ENCODE assay signal across 8 cellular contexts in genomic region chr10:114874827-114875541, GRCh38. TPM values are rescaled to one million over a fixed set of nuclear protein-coding genes. Genes with fewer than 3 reads are reported as not detected.
DNase-seq lines count a peak whose midpoint lies in the region; ATAC-seq and TF ChIP-seq lines count a peak whose summit lies in the region.

No MANE protein-coding gene starts in this region.

- no peak overlapping the region for H3K4me3 ChIP-seq in NT2/D1 (ENCODE audit: insufficient read length, low read depth)

- peak; percentile 63 for ATAC-seq in GM18868 (IDR thresholded peaks at IDR 0.05; ENCODE audit: unreplicated experiment)
- ATAC-seq in stimulated activated naive CD8-positive, alpha-beta T cell treated with anti-CD3 and anti-CD28 coated beads, Interleukin-15, Interleukin-2, amounts not matched to agents 100 U/mL and 50 U/mL, for 24 hours, result peak; percentile 48

- peak overlapping the region; percentile 82 for H3K27ac Mint-ChIP-seq in glutamatergic neuron (ENCODE audit: unreplicated experiment)
- no peak overlapping the region for H3K27ac Mint-ChIP-seq in T-helper 2 cell treated with Interferon-gamma antibody and Interleukin-4, amounts not matched to agents 5 μg/mL and 100 μg/mL, for 36 hours

- peaks cover 8% of the 10 kb centered on the region for H3K9me3 Mint-ChIP-seq in glutamatergic neuron (ENCODE audit: unreplicated experiment)
- no peaks in the 10 kb centered on the region for H3K9me3 Mint-ChIP-seq in T-helper 2 cell treated with Interferon-gamma antibody and Interleukin-4, amounts not matched to agents 5 μg/mL and 100 μg/mL, for 36 hours

- H3K27me3 Mint-ChIP-seq in glutamatergic neuron (ENCODE audit: unreplicated experiment), result peaks cover 5% of the 10 kb centered on the region
- H3K27me3 Mint-ChIP-seq in T-helper 2 cell treated with Interferon-gamma antibody and Interleukin-4, amounts not matched to agents 5 μg/mL and 100 μg/mL, for 36 hours (ENCODE audit: low read depth), result peaks cover 26% of the 10 kb centered on the region

- H3K36me3 ChIP-seq in NT2/D1 (ENCODE audit: insufficient read depth, insufficient read length, low read length), result no peaks in the 10 kb centered on the region

- DNase-seq in AML-193 (lab: John Stamatoyannopoulos, UW), result peak; percentile 39 to 41
- peak; percentile 52 for DNase-seq in NT2/D1 (ENCODE audit: low read depth, low spot score)
- DNase-seq in glutamatergic neuron, result peak; percentile 88
- DNase-seq in stimulated activated naive CD8-positive, alpha-beta T cell treated with anti-CD3 and anti-CD28 coated beads, Interleukin-15, Interleukin-2, amounts not matched to agents 100 U/mL and 50 U/mL, for 24 hours, result peak; percentile 24
- DNase-seq in mesenteric fat pad (ENCODE audit: low spot score), result no peak
- no peak for DNase-seq in T-helper 2 cell treated with Interferon-gamma antibody and Interleukin-4, amounts not matched to agents 5 μg/mL and 100 μg/mL, for 36 hours (ENCODE audit: low spot score)
- DNase-seq in mucosa of gallbladder (ENCODE audit: low spot score), result no peak

- no peaks in the 10 kb centered on the region for H3K4me1 ChIP-seq in NT2/D1 (ENCODE audit: insufficient read depth, insufficient read length)

- no peaks in the 10 kb centered on the region for H3K9me3 ChIP-seq in NT2/D1 (ENCODE audit: insufficient read depth, low read length)

- H3K4me3 Mint-ChIP-seq in glutamatergic neuron (ENCODE audit: unreplicated experiment), result peak overlapping the region; percentile 68
- no peak overlapping the region for H3K4me3 Mint-ChIP-seq in T-helper 2 cell treated with Interferon-gamma antibody and Interleukin-4, amounts not matched to agents 5 μg/mL and 100 μg/mL, for 36 hours

- no peaks in the 10 kb centered on the region for H3K27me3 ChIP-seq in NT2/D1 (ENCODE audit: insufficient read depth, insufficient read length)

- no peak for TF ChIP-seq CTCF in glutamatergic neuron (IDR thresholded peaks at IDR 0.05; ENCODE audit: partially characterized antibody, unreplicated experiment)

- no peak overlapping the region for H3K9ac ChIP-seq in NT2/D1 (ENCODE audit: insufficient read length, low read depth)

- H3K4me1 Mint-ChIP-seq in glutamatergic neuron (ENCODE audit: low read depth, unreplicated experiment), result peaks cover 23% of the 10 kb centered on the region
- peaks cover 23% of the 10 kb centered on the region for H3K4me1 Mint-ChIP-seq in T-helper 2 cell treated with Interferon-gamma antibody and Interleukin-4, amounts not matched to agents 5 μg/mL and 100 μg/mL, for 36 hours (ENCODE audit: low read depth)

- no peaks in the 10 kb centered on the region for H3K36me3 Mint-ChIP-seq in glutamatergic neuron (ENCODE audit: unreplicated experiment)
- no peaks in the 10 kb centered on the region for H3K36me3 Mint-ChIP-seq in T-helper 2 cell treated with Interferon-gamma antibody and Interleukin-4, amounts not matched to agents 5 μg/mL and 100 μg/mL, for 36 hours (ENCODE audit: low read depth)

RNA-seq across cellular contexts. Expression of gene FHIP2A, which starts 53.4 kb away (rescaled TPM):
- total RNA-seq in glutamatergic neuron (ENCODE audit: unreplicated experiment) (31.7 TPM), mesenteric fat pad (36.3 TPM), mucosa of gallbladder (27.6 TPM)

Comparison
In these comparisons a context has a peak if more than half of its experiments do, and no peak if none do; other contexts are left out.
1. DNase-seq: peak in AML-193 (2 of 2), NT2/D1 (single experiment), glutamatergic neuron (single experiment) and stimulated activated naive CD8-positive, alpha-beta T cell treated with anti-CD3 and anti-CD28 coated beads, Interleukin-15, Interleukin-2, amounts not matched to agents 100 U/mL and 50 U/mL, for 24 hours (single experiment); none in mesenteric fat pad (single experiment), T-helper 2 cell treated with Interferon-gamma antibody and Interleukin-4, amounts not matched to agents 5 μg/mL and 100 μg/mL, for 36 hours (single experiment) and mucosa of gallbladder (single experiment).